In genomic region chr13:99386911-99387788, GRCh38 we compare ENCODE assay signal across 8 cellular contexts.
A peak's percentile ranks its signal among the peaks of the same experiment; 100 is the strongest.
DNase-seq lines count a peak whose midpoint lies in the region; ATAC-seq and TF ChIP-seq lines count a peak whose summit lies in the region.

No MANE protein-coding gene starts in this region.

- peak overlapping the region; percentile 64 for H3K27ac Mint-ChIP-seq in activated T-helper 1 cell treated with anti-CD3 and anti-CD28 coated beads, Interleukin-12 subunit alpha, Interleukin-12 subunit beta, Interleukin-2, Interleukin-4 antibody, amounts not matched to agents 30 ng/mL and 10 ng/mL and 1 ng/mL, durations not matched to agents 14 hours and 24 hours and 36 hours

- no peak overlapping the region for H3K4me3 Mint-ChIP-seq in activated T-helper 1 cell treated with anti-CD3 and anti-CD28 coated beads, Interleukin-12 subunit alpha, Interleukin-12 subunit beta, Interleukin-2, Interleukin-4 antibody, amounts not matched to agents 30 ng/mL and 10 ng/mL and 1 ng/mL, durations not matched to agents 14 hours and 24 hours and 36 hours

- H3K4me1 Mint-ChIP-seq in activated T-helper 1 cell treated with anti-CD3 and anti-CD28 coated beads, Interleukin-12 subunit alpha, Interleukin-12 subunit beta, Interleukin-2, Interleukin-4 antibody, amounts not matched to agents 30 ng/mL and 10 ng/mL and 1 ng/mL, durations not matched to agents 14 hours and 24 hours and 36 hours (ENCODE audit: low read depth), result peaks cover 39% of the 10 kb centered on the region

- intact Hi-C loops in OCI-LY7 (cut with micrococcal nuclease; ENCODE audit: unreplicated experiment), result loop anchor here (1.0 to 5.0 kb wide), 3 partner anchors 50 to 210 kb away; no protein-coding TSS in a partner anchor
- intact Hi-C loops in activated T-helper 1 cell treated with anti-CD3 and anti-CD28 coated beads, Interleukin-12 subunit alpha, Interleukin-12 subunit beta, Interleukin-2, Interleukin-4 antibody, amounts not matched to agents 30 ng/mL and 10 ng/mL and 1 ng/mL, durations not matched to agents 14 hours and 24 hours and 36 hours (cut with micrococcal nuclease), result loop anchor here (1.0 kb wide), 4 partner anchors 29 to 118 kb away; no protein-coding TSS in a partner anchor

- H3K9me2 ChIP-seq in OCI-LY7 (ENCODE audit: insufficient read depth, low read length), result no peaks in the 10 kb centered on the region

- POLR2A ChIA-PET in OCI-LY7 (lab: Charles Lee), result interaction anchor here (0.9 to 1.1 kb wide), 3 partner anchors 27 to 117 kb away, joined by 3 to 5 read pairs (median 3); no protein-coding TSS in a partner anchor

- TF ChIP-seq POLR2A in GM18505 (IDR thresholded peaks at IDR 0.05; ENCODE audit: borderline replicate concordance, extremely low read depth, insufficient read depth, insufficient read length), result no peak

- DNase-seq in OCI-LY7 (ENCODE audit: low spot score) (peak; percentile 72), cardiac muscle cell (ENCODE audit: low read depth in 1 of 2, low spot score in 1 of 2) (peak; percentile 25 to 59), NCI-H510A treated with DMSO at 0.1 percent for 48 hours (lab: John Stamatoyannopoulos, UW) (no peak)
- DNase-seq in activated T-helper 1 cell treated with anti-CD3 and anti-CD28 coated beads, Interleukin-12 subunit alpha, Interleukin-12 subunit beta, Interleukin-2, Interleukin-4 antibody, amounts not matched to agents 30 ng/mL and 10 ng/mL and 1 ng/mL, durations not matched to agents 14 hours and 24 hours and 36 hours (ENCODE audit: low spot score), result peak; percentile 62
- peak; percentile 85 for DNase-seq in stimulated activated CD4-positive, alpha-beta T cell treated with anti-CD3 and anti-CD28 coated beads, Interleukin-12 subunit alpha, Interleukin-12 subunit beta, amount 100 ng/mL, for 4 hours

- peaks cover 13% of the 10 kb centered on the region; the same call in 1 of the 2 replicates for H3K36me3 ChIP-seq in OCI-LY7 (ENCODE audit: insufficient read depth, low read length)
- H3K36me3 ChIP-seq in cardiac muscle cell, result no peaks in the 10 kb centered on the region

- H3K4me1 ChIP-seq in OCI-LY7 (ENCODE audit: insufficient read depth, low read length, poor library complexity, severe bottlenecking) (peaks cover 3% of the 10 kb centered on the region), cardiac muscle cell (ENCODE audit: low read depth) (no peaks in the 10 kb centered on the region)

- peaks cover 21% of the 10 kb centered on the region for H3K36me3 Mint-ChIP-seq in activated T-helper 1 cell treated with anti-CD3 and anti-CD28 coated beads, Interleukin-12 subunit alpha, Interleukin-12 subunit beta, Interleukin-2, Interleukin-4 antibody, amounts not matched to agents 30 ng/mL and 10 ng/mL and 1 ng/mL, durations not matched to agents 14 hours and 24 hours and 36 hours (ENCODE audit: low read depth)

- no peak overlapping the region for H2AFZ ChIP-seq in OCI-LY7 (ENCODE audit: low read length)

- BruUV-seq in OCI-LY7 (replicated peaks; lab: Mats Ljungman, UMichigan), result no TSS peak

- no peaks in the 10 kb centered on the region for H3K27me3 ChIP-seq in cardiac muscle cell

- no peaks in the 10 kb centered on the region for H3K79me2 ChIP-seq in OCI-LY7 (ENCODE audit: insufficient read depth, low read depth, low read length)

- H3K4me3 ChIP-seq in OCI-LY7 (ENCODE audit: low read depth, low read length, poor library complexity, severe bottlenecking), result no peak overlapping the region
- H3K4me3 ChIP-seq in cardiac muscle cell, result no peak overlapping the region

- no peaks in the 10 kb centered on the region for H4K20me1 ChIP-seq in OCI-LY7 (ENCODE audit: insufficient read depth, low read length)

- no peaks in the 10 kb centered on the region for H3K27me3 Mint-ChIP-seq in activated T-helper 1 cell treated with anti-CD3 and anti-CD28 coated beads, Interleukin-12 subunit alpha, Interleukin-12 subunit beta, Interleukin-2, Interleukin-4 antibody, amounts not matched to agents 30 ng/mL and 10 ng/mL and 1 ng/mL, durations not matched to agents 14 hours and 24 hours and 36 hours (ENCODE audit: insufficient read depth)

- ATAC-seq in HG02852 (IDR thresholded peaks at IDR 0.05; ENCODE audit: unreplicated experiment) (peak; percentile 72), GM18505 (IDR thresholded peaks at IDR 0.05; ENCODE audit: unreplicated experiment) (no peak)

- H3K9me3 ChIP-seq in OCI-LY7 (ENCODE audit: low read length), result no peaks in the 10 kb centered on the region
- H3K9me3 ChIP-seq in cardiac muscle cell (ENCODE audit: low read depth), result no peaks in the 10 kb centered on the region

- no peaks in the 10 kb centered on the region for H3K9me3 Mint-ChIP-seq in activated T-helper 1 cell treated with anti-CD3 and anti-CD28 coated beads, Interleukin-12 subunit alpha, Interleukin-12 subunit beta, Interleukin-2, Interleukin-4 antibody, amounts not matched to agents 30 ng/mL and 10 ng/mL and 1 ng/mL, durations not matched to agents 14 hours and 24 hours and 36 hours

- H3K4me2 ChIP-seq in OCI-LY7 (ENCODE audit: low read length), result no peak overlapping the region

- TF ChIP-seq CTCF in GM12801 (IDR thresholded peaks at IDR 0.05; ENCODE audit: extremely low read depth, insufficient read length), result peak; percentile 34
- TF ChIP-seq CTCF in OCI-LY7 (conservative IDR thresholded peaks at IDR 0.05; ENCODE audit: low read length), result peak; percentile 88
- peak; percentile 63 for TF ChIP-seq CTCF in cardiac muscle cell (IDR thresholded peaks at IDR 0.05; ENCODE audit: low read depth, low read length)

- H3K27ac ChIP-seq in OCI-LY7 (ENCODE audit: low read depth, low read length, poor library complexity, severe bottlenecking) (no peak overlapping the region), cardiac muscle cell (peak overlapping the region; percentile 23)

- CTCF ChIA-PET in OCI-LY7 (lab: Charles Lee; ENCODE audit: unreplicated experiment), result interaction anchor here (0.6 to 0.9 kb wide), 4 partner anchors 49 to 118 kb away, joined by 3 to 4 read pairs (median 4); no protein-coding TSS in a partner anchor

Comparison
In these comparisons a context has a peak if more than half of its experiments do, and no peak if none do; other contexts are left out.
1. CTCF ChIP-seq: peak in every context shown above with its lines; median percentile 88 in OCI-LY7; 63 in cardiac muscle cell; 34 in GM12801.